Comparison of ENCODE assay signal across 1 cellular context in the genomic region with DNA sequence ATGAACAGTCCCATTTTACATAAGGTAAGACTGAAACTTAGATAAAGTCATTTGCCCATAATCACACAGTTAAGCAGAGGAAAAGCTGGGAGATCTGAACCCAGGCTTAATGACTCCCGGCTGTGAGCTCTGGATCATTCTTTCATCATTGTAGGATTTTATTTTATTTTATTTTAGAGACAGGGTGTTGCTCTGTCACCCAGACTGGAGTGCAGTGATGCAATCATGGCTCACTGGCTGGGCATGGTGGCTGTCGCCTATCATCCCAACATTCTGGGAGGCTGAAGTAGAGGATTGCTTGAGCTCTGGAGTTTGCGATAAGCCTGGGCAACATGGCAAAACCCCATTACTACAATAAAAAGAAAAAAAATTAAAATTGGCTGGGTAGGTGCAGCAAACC.
A peak's percentile ranks its signal among the peaks of the same experiment; 100 is the strongest.
TF ChIP-seq lines count a peak whose summit lies in the region.

No MANE protein-coding gene starts in this region.

TF ChIP-seq in IMR-90, 13 proteins besides CTCF, POLR2A, EP300 and RAD21:
- TF ChIP-seq, protein P1, sequence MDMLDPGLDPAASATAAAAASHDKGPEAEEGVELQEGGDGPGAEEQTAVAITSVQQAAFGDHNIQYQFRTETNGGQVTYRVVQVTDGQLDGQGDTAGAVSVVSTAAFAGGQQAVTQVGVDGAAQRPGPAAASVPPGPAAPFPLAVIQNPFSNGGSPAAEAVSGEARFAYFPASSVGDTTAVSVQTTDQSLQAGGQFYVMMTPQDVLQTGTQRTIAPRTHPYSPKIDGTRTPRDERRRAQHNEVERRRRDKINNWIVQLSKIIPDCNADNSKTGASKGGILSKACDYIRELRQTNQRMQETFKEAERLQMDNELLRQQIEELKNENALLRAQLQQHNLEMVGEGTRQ (IDR thresholded peaks at IDR 0.05; ENCODE audit: low read depth, low read length), result no peak
- peak; percentile 66 for TF ChIP-seq CEBPB (IDR thresholded peaks at IDR 0.05; ENCODE audit: low read depth, low read length)
